ENCODE assay signal across 1 cellular context in genomic region chr10:93614101-93614825, GRCh38.
TF ChIP-seq lines count a peak whose summit lies in the region.

No MANE protein-coding gene starts in this region.

TF ChIP-seq in HepG2, 621 proteins besides CTCF, POLR2A, EP300 and RAD21 (continued from another document):
- no peak for TF ChIP-seq USF2 (IDR thresholded peaks at IDR 0.05; ENCODE audit: low read depth, low read length)
- TF ChIP-seq USF2 (CRISPR knock-in tag; IDR thresholded peaks at IDR 0.05; ENCODE audit: borderline replicate concordance), result no peak
- no peak for TF ChIP-seq NCOA5 (CRISPR knock-in tag; IDR thresholded peaks at IDR 0.05)
- no peak for TF ChIP-seq ZBTB42 (CRISPR knock-in tag; IDR thresholded peaks at IDR 0.05)
- no peak for TF ChIP-seq NRL (CRISPR knock-in tag; IDR thresholded peaks at IDR 0.05; ENCODE audit: borderline replicate concordance)
- TF ChIP-seq E2F5 (CRISPR knock-in tag; conservative IDR thresholded peaks at IDR 0.05), result no peak
- TF ChIP-seq ZIK1 (CRISPR knock-in tag; IDR thresholded peaks at IDR 0.05; ENCODE audit: borderline replicate concordance, low read depth), result no peak
- no peak for TF ChIP-seq GRHL1 (CRISPR knock-in tag; conservative IDR thresholded peaks at IDR 0.05)
- no peak for TF ChIP-seq ZNF883 (CRISPR knock-in tag; IDR thresholded peaks at IDR 0.05; ENCODE audit: not compliant biosample characterization)
- no peak for TF ChIP-seq PAF1 (CRISPR knock-in tag; IDR thresholded peaks at IDR 0.05)
- TF ChIP-seq ZNF7 (CRISPR knock-in tag; IDR thresholded peaks at IDR 0.05), result no peak
- no peak for TF ChIP-seq PREB (CRISPR knock-in tag; IDR thresholded peaks at IDR 0.05)
TF ChIP-seq in HepG2: peak in this region for 12.
